1 cellular context compared by ENCODE assay signal in the genomic region with DNA sequence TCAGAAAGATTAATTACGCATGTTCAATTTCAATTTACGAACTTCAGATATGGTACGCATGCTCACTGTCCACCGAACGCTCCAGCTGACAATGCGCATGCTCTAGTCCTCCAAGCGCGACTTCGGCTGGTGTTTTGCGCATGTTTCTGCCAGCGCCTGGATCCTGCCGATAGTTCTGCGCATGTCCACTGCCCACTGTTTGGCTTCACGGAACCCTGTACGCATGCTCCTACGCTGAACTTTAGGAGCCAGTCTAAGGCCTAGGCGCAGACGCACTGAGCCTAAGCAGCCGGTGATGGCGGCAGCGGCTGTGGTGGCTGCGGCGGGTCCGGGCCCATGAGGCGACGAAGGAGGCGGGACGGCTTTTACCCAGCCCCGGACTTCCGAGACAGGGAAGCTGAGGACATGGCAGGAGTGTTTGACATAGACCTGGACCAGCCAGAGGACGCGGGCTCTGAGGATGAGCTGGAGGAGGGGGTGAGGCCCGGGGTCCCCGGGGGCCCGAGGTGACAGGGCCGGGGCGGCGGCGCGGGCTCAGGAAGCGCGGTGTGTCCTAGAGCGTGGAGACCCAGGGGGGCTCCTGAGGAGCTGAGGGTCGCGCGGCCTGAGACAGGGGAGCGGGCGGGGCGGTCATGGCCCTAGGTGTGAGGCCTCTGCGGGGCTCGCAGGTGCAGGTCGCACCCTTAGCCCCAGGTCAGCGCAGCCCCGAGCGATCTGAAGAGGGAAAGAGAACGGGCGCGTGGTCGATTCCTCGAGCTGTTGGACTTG.
TF ChIP-seq lines count a peak whose summit lies in the region.

TSS of gene RPS6KB1 (plus strand) at position 273 of the 768 bp plus-strand sequence. CDS start at position 337, 64 bp downstream.
TSS of gene TUBD1 (minus strand) at position 95 of the 768 bp plus-strand sequence. CDS start 1,941 bp downstream, outside the sequence.

TF ChIP-seq in K562, 482 proteins besides CTCF, POLR2A, EP300 and RAD21 (continued from another document and continues in another):
- TF ChIP-seq ZNF639 (CRISPR knock-in tag; conservative IDR thresholded peaks at IDR 0.05 in 1 of 2, IDR thresholded peaks at IDR 0.05 in 1 of 2) (no peak), CREBBP (IDR thresholded peaks at IDR 0.05; ENCODE audit: low read depth, low read length) (no peak), SIN3B (IDR thresholded peaks at IDR 0.05; ENCODE audit: low read depth) (peak; percentile 84), ZNF507 (tag; conservative IDR thresholded peaks at IDR 0.05) (no peak), HIVEP1 (CRISPR knock-in tag; IDR thresholded peaks at IDR 0.05) (0 out of 2 replicates have a peak, but pooled peaks have one; percentile 28), CBFA2T2 (conservative IDR thresholded peaks at IDR 0.05) (no peak), BRCA1 (IDR thresholded peaks at IDR 0.05) (no peak), BRCA1 (CRISPR knock-in tag; IDR thresholded peaks at IDR 0.05) (no peak), ZNF174 (CRISPR knock-in tag; IDR thresholded peaks at IDR 0.05) (no peak), SAP30 (IDR thresholded peaks at IDR 0.05; ENCODE audit: borderline replicate concordance, insufficient read depth, low read depth, low read length, poor library complexity, severe bottlenecking) (peak; percentile 82), NCOR1 (IDR thresholded peaks at IDR 0.05) (no peak), GABPA (tag; conservative IDR thresholded peaks at IDR 0.05; ENCODE audit: low read depth) (no peak), BCLAF1 (IDR thresholded peaks at IDR 0.05; ENCODE audit: borderline replicate concordance in 1 of 2, control insufficient read depth in 1 of 2, low read depth in 2 of 2, low read length in 1 of 2) (peak in 1 of 2 experiments; percentile 42; a peak in 1 of 4 replicates), DACH1 (IDR thresholded peaks at IDR 0.05; ENCODE audit: partially characterized antibody) (no peak), ZNF316 (IDR thresholded peaks at IDR 0.05) (no peak), MTA2 (IDR thresholded peaks at IDR 0.05; ENCODE audit: low read depth) (no peak), HNRNPUL1 (IDR thresholded peaks at IDR 0.05; ENCODE audit: low read length) (no peak), HMBOX1 (IDR thresholded peaks at IDR 0.05) (no peak), ZNF77 (CRISPR knock-in tag; IDR thresholded peaks at IDR 0.05) (no peak), SRSF7 (optimal IDR thresholded peaks at IDR 0.05; ENCODE audit: low read depth, low read length) (no peak), IRF9 (tag; IDR thresholded peaks at IDR 0.05) (no peak), YBX1 (IDR thresholded peaks at IDR 0.05) (no peak), GTF2F1 (IDR thresholded peaks at IDR 0.05; ENCODE audit: low read depth, low read length) (0 out of 2 replicates have a peak, but pooled peaks have one; percentile 57), IRF2 (CRISPR knock-in tag; IDR thresholded peaks at IDR 0.05) (no peak), CHD1 (IDR thresholded peaks at IDR 0.05; ENCODE audit: low read length) (peak; percentile 64), ZNF586 (CRISPR knock-in tag; conservative IDR thresholded peaks at IDR 0.05) (no peak), HNRNPLL (IDR thresholded peaks at IDR 0.05; ENCODE audit: low read depth, low read length, poor library complexity, severe bottlenecking) (peak; percentile 96), SMARCA5 (IDR thresholded peaks at IDR 0.05) (no peak), TEAD1 (CRISPR knock-in tag; IDR thresholded peaks at IDR 0.05) (peak in 1 of 2 experiments; percentile 79; a peak in 2 of 4 replicates), ZNF707 (CRISPR knock-in tag; conservative IDR thresholded peaks at IDR 0.05) (no peak), ZNF239 (CRISPR knock-in tag; IDR thresholded peaks at IDR 0.05) (no peak), RFX1 (IDR thresholded peaks at IDR 0.05) (no peak), EHMT2 (IDR thresholded peaks at IDR 0.05) (no peak), TOE1 (IDR thresholded peaks at IDR 0.05; ENCODE audit: borderline replicate concordance) (no peak), TOE1 (CRISPR knock-in tag; IDR thresholded peaks at IDR 0.05; ENCODE audit: borderline replicate concordance, low read depth) (no peak), HBP1 (CRISPR knock-in tag; IDR thresholded peaks at IDR 0.05) (peak; percentile 68; the same call in 1 of the 2 replicates)
- TF ChIP-seq, protein P1, sequence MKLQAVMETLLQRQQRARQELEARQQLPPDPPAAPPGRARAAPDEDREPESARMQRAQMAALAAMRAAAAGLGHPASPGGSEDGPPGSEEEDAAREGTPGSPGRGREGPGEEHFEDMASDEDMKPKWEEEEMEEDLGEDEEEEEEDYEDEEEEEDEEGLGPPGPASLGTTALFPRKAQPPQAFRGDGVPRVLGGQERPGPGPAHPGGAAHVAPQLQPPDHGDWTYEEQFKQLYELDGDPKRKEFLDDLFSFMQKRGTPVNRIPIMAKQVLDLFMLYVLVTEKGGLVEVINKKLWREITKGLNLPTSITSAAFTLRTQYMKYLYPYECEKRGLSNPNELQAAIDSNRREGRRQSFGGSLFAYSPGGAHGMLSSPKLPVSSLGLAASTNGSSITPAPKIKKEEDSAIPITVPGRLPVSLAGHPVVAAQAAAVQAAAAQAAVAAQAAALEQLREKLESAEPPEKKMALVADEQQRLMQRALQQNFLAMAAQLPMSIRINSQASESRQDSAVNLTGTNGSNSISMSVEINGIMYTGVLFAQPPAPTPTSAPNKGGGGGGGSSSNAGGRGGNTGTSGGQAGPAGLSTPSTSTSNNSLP (IDR thresholded peaks at IDR 0.05; ENCODE audit: borderline replicate concordance, low read depth, low read length), result no peak
- TF ChIP-seq, protein P2, sequence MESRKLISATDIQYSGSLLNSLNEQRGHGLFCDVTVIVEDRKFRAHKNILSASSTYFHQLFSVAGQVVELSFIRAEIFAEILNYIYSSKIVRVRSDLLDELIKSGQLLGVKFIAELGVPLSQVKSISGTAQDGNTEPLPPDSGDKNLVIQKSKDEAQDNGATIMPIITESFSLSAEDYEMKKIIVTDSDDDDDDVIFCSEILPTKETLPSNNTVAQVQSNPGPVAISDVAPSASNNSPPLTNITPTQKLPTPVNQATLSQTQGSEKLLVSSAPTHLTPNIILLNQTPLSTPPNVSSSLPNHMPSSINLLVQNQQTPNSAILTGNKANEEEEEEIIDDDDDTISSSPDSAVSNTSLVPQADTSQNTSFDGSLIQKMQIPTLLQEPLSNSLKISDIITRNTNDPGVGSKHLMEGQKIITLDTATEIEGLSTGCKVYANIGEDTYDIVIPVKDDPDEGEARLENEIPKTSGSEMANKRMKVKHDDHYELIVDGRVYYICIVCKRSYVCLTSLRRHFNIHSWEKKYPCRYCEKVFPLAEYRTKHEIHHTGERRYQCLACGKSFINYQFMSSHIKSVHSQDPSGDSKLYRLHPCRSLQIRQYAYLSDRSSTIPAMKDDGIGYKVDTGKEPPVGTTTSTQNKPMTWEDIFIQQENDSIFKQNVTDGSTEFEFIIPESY (CRISPR knock-in tag; IDR thresholded peaks at IDR 0.05), result no peak
- TF ChIP-seq, protein P3, sequence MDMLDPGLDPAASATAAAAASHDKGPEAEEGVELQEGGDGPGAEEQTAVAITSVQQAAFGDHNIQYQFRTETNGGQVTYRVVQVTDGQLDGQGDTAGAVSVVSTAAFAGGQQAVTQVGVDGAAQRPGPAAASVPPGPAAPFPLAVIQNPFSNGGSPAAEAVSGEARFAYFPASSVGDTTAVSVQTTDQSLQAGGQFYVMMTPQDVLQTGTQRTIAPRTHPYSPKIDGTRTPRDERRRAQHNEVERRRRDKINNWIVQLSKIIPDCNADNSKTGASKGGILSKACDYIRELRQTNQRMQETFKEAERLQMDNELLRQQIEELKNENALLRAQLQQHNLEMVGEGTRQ (CRISPR knock-in tag; IDR thresholded peaks at IDR 0.05), result no peak
- TF ChIP-seq, protein P4, sequence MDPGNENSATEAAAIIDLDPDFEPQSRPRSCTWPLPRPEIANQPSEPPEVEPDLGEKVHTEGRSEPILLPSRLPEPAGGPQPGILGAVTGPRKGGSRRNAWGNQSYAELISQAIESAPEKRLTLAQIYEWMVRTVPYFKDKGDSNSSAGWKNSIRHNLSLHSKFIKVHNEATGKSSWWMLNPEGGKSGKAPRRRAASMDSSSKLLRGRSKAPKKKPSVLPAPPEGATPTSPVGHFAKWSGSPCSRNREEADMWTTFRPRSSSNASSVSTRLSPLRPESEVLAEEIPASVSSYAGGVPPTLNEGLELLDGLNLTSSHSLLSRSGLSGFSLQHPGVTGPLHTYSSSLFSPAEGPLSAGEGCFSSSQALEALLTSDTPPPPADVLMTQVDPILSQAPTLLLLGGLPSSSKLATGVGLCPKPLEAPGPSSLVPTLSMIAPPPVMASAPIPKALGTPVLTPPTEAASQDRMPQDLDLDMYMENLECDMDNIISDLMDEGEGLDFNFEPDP (CRISPR knock-in tag; IDR thresholded peaks at IDR 0.05), result no peak
- TF ChIP-seq, protein P5, sequence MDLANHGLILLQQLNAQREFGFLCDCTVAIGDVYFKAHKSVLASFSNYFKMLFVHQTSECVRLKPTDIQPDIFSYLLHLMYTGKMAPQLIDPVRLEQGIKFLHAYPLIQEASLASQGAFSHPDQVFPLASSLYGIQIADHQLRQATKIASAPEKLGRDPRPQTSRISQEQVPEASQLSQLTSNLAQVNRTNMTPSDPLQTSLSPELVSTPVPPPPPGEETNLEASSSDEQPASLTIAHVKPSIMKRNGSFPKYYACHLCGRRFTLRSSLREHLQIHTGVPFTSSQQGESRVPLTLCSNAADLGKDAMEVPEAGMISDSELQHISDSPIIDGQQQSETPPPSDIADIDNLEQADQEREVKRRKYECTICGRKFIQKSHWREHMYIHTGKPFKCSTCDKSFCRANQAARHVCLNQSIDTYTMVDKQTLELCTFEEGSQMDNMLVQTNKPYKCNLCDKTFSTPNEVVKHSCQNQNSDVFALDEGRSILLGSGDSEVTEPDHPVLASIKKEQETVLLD (IDR thresholded peaks at IDR 0.05), result peak; percentile 100
